ENCODE assay signal across 18 cellular contexts in genomic region chr17:73197141-73197540, GRCh38. TPM values are rescaled to one million over a fixed set of nuclear protein-coding genes. Genes with fewer than 3 reads are reported as not detected.
"Had no signal": no experiment of that assay in that cellular context is flagged by ENCODE, and none has a peak within 500 bp of the region (broad histone marks: within the 10 kb centered on the region; RNA-seq: fewer than 3 reads in every experiment).

No MANE protein-coding gene starts in this region.

- H3K9me3 ChIP-seq: ascending aorta, breast epithelium, esophagus muscularis mucosa, SJCRH30, tibial nerve had no signal

- H3K27ac ChIP-seq: ascending aorta, esophagus muscularis mucosa, SJCRH30, tibial nerve had no signal

- DNase-seq: activated B cell treated with CpG ODN at 0.5 μM for 24 hours; activated CD4-positive, alpha-beta T cell treated with anti-CD3 and anti-CD28 coated beads, Interleukin-2, amount 10 ng/mL, durations not matched to agents 7 days and 5 days; activated CD8-positive, alpha-beta memory T cell treated with anti-CD3 and anti-CD28 coated beads, Interleukin-2, amount 50 U/mL, for 48 hours; hippocampal formation; kidney; SJCRH30; stimulated activated CD4-positive, alpha-beta T cell treated with anti-CD3 and anti-CD28 coated beads, Interleukin-15, amount 100 ng/mL, for 24 hours; stimulated activated CD4-positive, alpha-beta T cell treated with anti-CD3 and anti-CD28 coated beads, Interleukin-4, amount 100 ng/mL, for 1 hour; stimulated activated naive CD4-positive, alpha-beta T cell treated with Interleukin-2 at 50 U/mL for 16 hours; T-helper 2 cell had no signal

- H3K4me3 Mint-ChIP-seq: activated B cell treated with CpG ODN at 0.5 μM for 24 hours; activated CD4-positive, alpha-beta T cell treated with anti-CD3 and anti-CD28 coated beads, Interleukin-2, amount 10 ng/mL, durations not matched to agents 7 days and 5 days had no signal

- H3K27ac Mint-ChIP-seq: activated B cell treated with CpG ODN at 0.5 μM for 24 hours; activated CD4-positive, alpha-beta T cell treated with anti-CD3 and anti-CD28 coated beads, Interleukin-2, amount 10 ng/mL, durations not matched to agents 7 days and 5 days; activated T-helper 2 cell treated with anti-CD3 and anti-CD28 coated beads, Interferon-gamma antibody, Interleukin-2, Interleukin-4, amounts not matched to agents 10 μg/mL and 5 μg/mL and 100 μg/mL, durations not matched to agents 14 hours and 24 hours and 36 hours; progenitor cell of endocrine pancreas had no signal

- ATAC-seq: right cardiac atrium had no signal

- H3K9me3 Mint-ChIP-seq: activated B cell treated with CpG ODN at 0.5 μM for 24 hours; activated CD4-positive, alpha-beta T cell treated with anti-CD3 and anti-CD28 coated beads, Interleukin-2, amount 10 ng/mL, durations not matched to agents 7 days and 5 days; activated T-helper 2 cell treated with anti-CD3 and anti-CD28 coated beads, Interferon-gamma antibody, Interleukin-2, Interleukin-4, amounts not matched to agents 10 μg/mL and 5 μg/mL and 100 μg/mL, durations not matched to agents 14 hours and 24 hours and 36 hours had no signal

- H3K4me1 ChIP-seq: SJCRH30 had no signal

- H3K27me3 Mint-ChIP-seq: activated B cell treated with CpG ODN at 0.5 μM for 24 hours; activated CD4-positive, alpha-beta T cell treated with anti-CD3 and anti-CD28 coated beads, Interleukin-2, amount 10 ng/mL, durations not matched to agents 7 days and 5 days; progenitor cell of endocrine pancreas had no signal

- H3K4me3 ChIP-seq: ascending aorta, breast epithelium, esophagus muscularis mucosa, SJCRH30, skin epidermis, tibial nerve had no signal

- H3K27me3 ChIP-seq: ascending aorta, breast epithelium, esophagus muscularis mucosa, SJCRH30, tibial nerve had no signal

RNA-seq across cellular contexts. Expression of gene SSTR2, which starts 32.3 kb away (rescaled TPM):
- total RNA-seq: activated CD4-positive, alpha-beta T cell treated with anti-CD3 and anti-CD28 coated beads, Interleukin-2, amount 10 ng/mL, durations not matched to agents 7 days and 5 days had no signal
